In the genomic region with DNA sequence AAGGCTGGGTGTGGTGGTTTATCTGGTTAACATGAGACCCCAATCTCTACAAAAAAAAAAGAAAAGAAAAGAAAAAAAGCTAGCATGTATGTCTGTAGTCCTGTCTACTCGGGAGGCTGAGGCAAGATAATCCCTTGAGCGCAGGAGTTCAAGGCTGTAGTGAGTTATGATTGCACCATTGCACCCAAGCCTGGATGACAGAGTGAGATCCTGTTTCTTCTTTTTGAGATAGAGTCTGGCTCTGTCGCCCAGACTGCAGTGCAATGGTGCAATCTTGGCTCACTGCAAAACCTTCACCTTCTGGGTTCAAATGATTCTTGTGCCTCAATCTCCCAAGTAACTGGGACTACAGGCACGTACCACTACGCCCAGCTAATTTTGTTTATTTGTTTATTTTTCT, we compare ENCODE assay signal across 22 cellular contexts.
"Had no signal": no experiment of that assay in that cellular context is flagged by ENCODE, and none has a peak within 500 bp of the region (broad histone marks: within the 10 kb centered on the region; RNA-seq: fewer than 3 reads in every experiment).

No MANE protein-coding gene starts in this region.

- DNase-seq: activated CD4-positive, alpha-beta memory T cell treated with anti-CD3 and anti-CD28 coated beads, Interleukin-2, amount 10 ng/mL, durations not matched to agents 7 days and 5 days; activated CD4-positive, alpha-beta T cell treated with anti-CD3 and anti-CD28 coated beads for 1 hour; activated CD4-positive, alpha-beta T cell treated with anti-CD3 and anti-CD28 coated beads, Interleukin-2, amount 10 ng/mL, durations not matched to agents 7 days and 5 days; activated T-cell treated with anti-CD3 and anti-CD28 coated beads, Interleukin-2, amount 50 U/mL, for 4 hours; aorta; effector memory CD8-positive, alpha-beta T cell; left colon; mammary epithelial cell; ovary; stimulated activated CD4-positive, alpha-beta T cell treated with anti-CD3 and anti-CD28 coated beads, Interleukin-12 subunit alpha, Interleukin-12 subunit beta, amount 100 ng/mL, for 4 hours; stimulated activated CD4-positive, alpha-beta T cell treated with anti-CD3 and anti-CD28 coated beads, Interleukin-4, amount 100 ng/mL, for 1 hour; T-helper 9 cell; uterus had no signal

- ATAC-seq: activated naive CD4-positive, alpha-beta T cell treated with anti-CD3 and anti-CD28 coated beads, Interleukin-2, amount 50 U/mL, for 72 hours; activated T-cell treated with anti-CD3 and anti-CD28 coated beads, Interleukin-2, amount 50 U/mL, for 4 hours; effector memory CD8-positive, alpha-beta T cell; gastroesophageal sphincter; left colon; sciatic nerve; stimulated activated effector memory CD8-positive, alpha-beta T cell treated with anti-CD3 and anti-CD28 coated beads, Interleukin-12 subunit alpha, Interleukin-12 subunit beta, amount 100 ng/mL, for 72 hours had no signal

- H3K4me3 ChIP-seq: cardiac muscle cell, coronary artery, gastroesophageal sphincter, hepatocyte, ovary, skin epidermis, thoracic aorta, uterus had no signal

- H3K27me3 ChIP-seq: cardiac muscle cell, gastroesophageal sphincter, hepatocyte, ovary, uterus had no signal

- H3K27ac ChIP-seq: cardiac muscle cell, coronary artery, gastroesophageal sphincter, hepatocyte, ovary, skin epidermis, thoracic aorta, uterus had no signal

- H3K36me3 ChIP-seq: cardiac muscle cell, gastroesophageal sphincter, ovary, thoracic aorta, uterus had no signal

- H3K9me3 ChIP-seq: gastroesophageal sphincter, ovary, thoracic aorta, uterus had no signal

- H3K4me1 ChIP-seq: gastroesophageal sphincter, uterus had no signal
